In the genomic region with DNA sequence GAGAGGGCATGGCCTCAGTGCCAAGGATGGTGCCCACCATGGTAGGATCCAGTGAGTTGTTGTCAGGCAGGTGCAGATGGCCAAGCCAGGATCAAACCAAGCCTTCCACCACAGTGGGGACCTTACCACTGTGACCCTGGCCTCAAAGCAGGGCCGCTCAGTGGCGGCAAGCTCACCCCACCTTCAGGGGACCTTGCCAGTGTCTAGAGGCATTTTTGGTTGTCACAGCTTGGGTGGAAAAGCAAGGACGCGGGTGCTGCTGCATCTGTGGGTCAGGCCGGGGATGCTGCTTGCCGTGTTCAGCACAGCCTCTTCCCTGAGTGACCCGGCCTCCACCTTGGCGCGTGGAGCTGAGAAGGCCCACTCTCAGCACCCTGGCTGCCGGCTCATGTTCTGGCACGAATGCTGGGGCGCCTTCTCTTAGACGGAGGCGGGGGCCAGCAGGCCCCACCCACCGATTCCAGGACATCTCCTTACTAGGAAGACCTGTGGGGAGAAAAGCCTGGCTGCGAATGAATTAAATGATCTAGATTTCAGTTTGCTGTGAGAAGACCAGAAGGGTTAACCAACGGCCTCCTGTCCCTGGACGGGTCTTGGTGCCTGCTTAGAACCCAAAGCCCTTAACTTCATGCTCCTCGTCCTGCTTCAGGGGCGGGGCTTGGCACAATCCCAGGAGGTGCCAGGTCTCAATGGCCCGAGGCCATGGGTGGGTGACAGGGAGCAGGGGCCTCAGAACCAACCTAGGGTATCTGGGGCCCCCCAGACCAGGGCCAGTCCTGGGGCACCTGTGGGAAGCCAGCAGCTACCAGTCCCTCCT, we compare ENCODE assay signal across 10 cellular contexts.
"Had no signal": no experiment of that assay in that cellular context is flagged by ENCODE, and none has a peak within 500 bp of the region (broad histone marks: within the 10 kb centered on the region; RNA-seq: fewer than 3 reads in every experiment).

No MANE protein-coding gene starts in this region.

- ATAC-seq: activated CD4-positive, CD25-positive, alpha-beta regulatory T cell treated with anti-CD3 and anti-CD28 coated beads, Interleukin-2, amount 50 U/mL, for 24 hours had no signal

- H3K27ac Mint-ChIP-seq: activated CD8-positive, alpha-beta memory T cell treated with anti-CD3 and anti-CD28 coated beads, Interleukin-2, amount 10 ng/mL, durations not matched to agents 7 days and 5 days; activated naive CD8-positive, alpha-beta T cell treated with anti-CD3 and anti-CD28 coated beads, Interleukin-2, amount 10 ng/mL, durations not matched to agents 7 days and 5 days; stimulated activated naive CD8-positive, alpha-beta T cell treated with anti-CD3 and anti-CD28 coated beads, Interleukin-15, Interleukin-2, amounts not matched to agents 100 ng/mL and 50 ng/mL, for 24 hours had no signal

- H3K27me3 ChIP-seq: esophagus muscularis mucosa, left lung, vagina had no signal

- H3K9me3 ChIP-seq: esophagus muscularis mucosa, left lung, thoracic aorta, vagina had no signal

- H3K4me1 Mint-ChIP-seq: activated CD8-positive, alpha-beta memory T cell treated with anti-CD3 and anti-CD28 coated beads, Interleukin-2, amount 10 ng/mL, durations not matched to agents 7 days and 5 days; activated naive CD8-positive, alpha-beta T cell treated with anti-CD3 and anti-CD28 coated beads, Interleukin-2, amount 10 ng/mL, durations not matched to agents 7 days and 5 days had no signal

- H3K9me3 Mint-ChIP-seq: activated naive CD8-positive, alpha-beta T cell treated with anti-CD3 and anti-CD28 coated beads, Interleukin-2, amount 10 ng/mL, durations not matched to agents 7 days and 5 days; activated T-cell treated with anti-CD3 and anti-CD28 coated beads, Interleukin-2, amount 50 U/mL, for 4 hours; stimulated activated naive CD8-positive, alpha-beta T cell treated with anti-CD3 and anti-CD28 coated beads, Interleukin-15, Interleukin-2, amounts not matched to agents 100 ng/mL and 50 ng/mL, for 24 hours had no signal

- H3K27ac ChIP-seq: esophagus muscularis mucosa, thoracic aorta, vagina had no signal

- H3K27me3 Mint-ChIP-seq: activated CD8-positive, alpha-beta memory T cell treated with anti-CD3 and anti-CD28 coated beads, Interleukin-2, amount 10 ng/mL, durations not matched to agents 7 days and 5 days; activated naive CD8-positive, alpha-beta T cell treated with anti-CD3 and anti-CD28 coated beads, Interleukin-2, amount 10 ng/mL, durations not matched to agents 7 days and 5 days; stimulated activated naive CD8-positive, alpha-beta T cell treated with anti-CD3 and anti-CD28 coated beads, Interleukin-15, Interleukin-2, amounts not matched to agents 100 ng/mL and 50 ng/mL, for 24 hours had no signal

- H3K4me3 ChIP-seq: esophagus muscularis mucosa, left lung, thoracic aorta, vagina had no signal

- DNase-seq: activated gamma-delta T cell had no signal

- H3K4me3 Mint-ChIP-seq: activated CD8-positive, alpha-beta memory T cell treated with anti-CD3 and anti-CD28 coated beads, Interleukin-2, amount 10 ng/mL, durations not matched to agents 7 days and 5 days; activated naive CD8-positive, alpha-beta T cell treated with anti-CD3 and anti-CD28 coated beads, Interleukin-2, amount 10 ng/mL, durations not matched to agents 7 days and 5 days; activated T-cell treated with anti-CD3 and anti-CD28 coated beads, Interleukin-2, amount 50 U/mL, for 4 hours; stimulated activated naive CD8-positive, alpha-beta T cell treated with anti-CD3 and anti-CD28 coated beads, Interleukin-15, Interleukin-2, amounts not matched to agents 100 ng/mL and 50 ng/mL, for 24 hours had no signal
